17 cellular contexts compared by ENCODE assay signal in the genomic region with DNA sequence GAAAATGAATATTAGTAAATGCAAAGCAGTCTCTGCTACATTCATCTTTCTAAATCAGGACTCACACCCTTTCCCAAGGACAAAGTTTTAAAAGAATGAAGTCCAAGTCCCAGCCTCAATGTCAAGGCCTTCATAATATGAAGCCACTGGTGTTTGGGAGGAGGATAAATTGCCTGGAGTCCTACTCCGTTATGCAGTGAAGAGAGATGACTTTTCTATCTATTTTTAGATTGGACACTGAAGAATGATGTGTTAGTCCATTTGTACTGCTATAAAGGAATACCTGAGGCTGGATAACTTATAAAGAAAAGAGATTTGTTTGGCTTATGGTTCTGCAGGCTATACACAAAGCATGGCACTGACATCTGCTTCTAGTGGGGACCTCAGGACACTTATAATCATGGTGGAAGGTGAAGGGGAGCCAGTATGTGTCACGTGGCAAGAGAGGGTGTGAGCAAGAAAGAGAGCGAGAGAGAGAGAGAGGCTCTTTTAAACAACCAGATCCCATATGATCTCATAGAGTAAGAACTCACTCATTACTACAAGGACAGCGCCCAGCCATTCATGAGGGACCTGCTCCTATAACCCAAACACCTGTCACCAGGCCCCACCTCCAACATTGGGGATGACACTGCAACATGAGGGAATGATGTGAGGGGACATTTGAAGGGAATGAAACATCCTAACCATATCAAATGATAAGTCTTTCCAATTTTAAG.
"Had no signal": no experiment of that assay in that cellular context is flagged by ENCODE, and none has a peak within 500 bp of the region (broad histone marks: within the 10 kb centered on the region; RNA-seq: fewer than 3 reads in every experiment).

No MANE protein-coding gene starts in this region.

- H3K4me1 ChIP-seq: esophagus muscularis mucosa, foreskin keratinocyte, left lung, lower lobe of right lung had no signal

- H3K36me3 ChIP-seq: esophagus muscularis mucosa, heart right ventricle, left lung, lower lobe of right lung had no signal

- H3K9me3 ChIP-seq: esophagus muscularis mucosa, heart right ventricle, left lung, lower lobe of right lung, mucosa of descending colon had no signal

- H3K9me3 Mint-ChIP-seq: mesothelial cell of epicardium had no signal

- ATAC-seq: foreskin keratinocyte, left lung, lower lobe of right lung, mucosa of descending colon had no signal

- DNase-seq: dermis blood vessel endothelial cell; dorsolateral prefrontal cortex; effector CD4-positive, alpha-beta T cell; effector memory CD4-positive, alpha-beta T cell; foreskin keratinocyte; glutamatergic neuron; heart right ventricle; hippocampal formation; left cardiac atrium; left lung; lower lobe of right lung; mucosa of descending colon; naive B cell had no signal

- H3K36me3 Mint-ChIP-seq: memory B cell, mesothelial cell of epicardium, naive B cell had no signal

- H3K27ac ChIP-seq: coronary artery, dorsolateral prefrontal cortex, esophagus muscularis mucosa, foreskin keratinocyte, heart right ventricle, left lung, lower lobe of right lung had no signal

- H3K27me3 ChIP-seq: dorsolateral prefrontal cortex, esophagus muscularis mucosa, foreskin keratinocyte, heart right ventricle, left lung had no signal

- H3K27me3 Mint-ChIP-seq: memory B cell had no signal

- H3K4me1 Mint-ChIP-seq: memory B cell, mesothelial cell of epicardium, naive B cell had no signal

- H3K27ac Mint-ChIP-seq: memory B cell, mesothelial cell of epicardium, naive B cell had no signal

- H3K4me3 Mint-ChIP-seq: memory B cell, mesothelial cell of epicardium had no signal

- H3K4me3 ChIP-seq: coronary artery, dorsolateral prefrontal cortex, esophagus muscularis mucosa, heart right ventricle, left lung, lower lobe of right lung, mucosa of descending colon had no signal
